ENCODE assay signal across 1 cellular context in the genomic region with DNA sequence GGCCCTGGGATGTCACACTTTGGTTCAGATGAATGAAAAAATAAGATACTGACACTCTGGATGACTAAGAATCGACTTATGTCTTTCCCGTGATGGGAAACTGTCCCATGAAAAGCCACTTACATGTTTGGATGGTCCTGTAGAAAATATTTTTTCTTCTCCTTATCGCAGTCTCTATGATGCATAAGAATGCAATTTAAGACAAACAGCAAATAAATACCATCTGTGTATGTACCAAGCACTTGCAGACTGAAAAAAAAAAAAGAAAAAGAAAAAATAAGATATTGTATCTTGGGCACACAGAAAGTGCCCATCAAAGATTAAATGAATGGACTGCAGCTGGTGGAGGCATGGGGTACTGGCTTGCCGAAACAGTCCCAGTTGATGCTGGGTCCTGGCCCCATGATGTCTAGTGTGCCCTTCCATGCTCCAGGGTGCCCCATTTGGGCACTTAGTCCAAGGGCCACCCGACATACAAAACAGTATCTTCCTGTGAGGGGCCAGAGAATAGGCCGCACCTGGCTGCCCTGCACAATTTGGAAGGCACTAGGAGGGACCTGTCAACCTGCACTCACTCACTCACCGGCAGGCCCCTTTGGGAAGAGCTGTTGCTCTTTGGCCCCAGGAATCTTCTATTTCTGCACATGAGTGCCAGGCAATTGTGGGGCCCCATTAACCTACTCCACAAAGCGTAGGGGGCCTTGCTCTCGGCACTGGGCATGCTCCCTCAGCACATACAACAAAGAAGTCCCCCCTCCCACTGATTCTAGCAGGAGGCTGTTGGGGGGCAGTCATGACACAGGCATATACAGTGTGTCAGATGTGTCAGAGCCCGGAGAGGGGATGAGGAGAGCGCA.
TF ChIP-seq lines count a peak whose summit lies in the region.

No MANE protein-coding gene starts in this region.

TF ChIP-seq in WTC11, 78 proteins besides CTCF, POLR2A, EP300 and RAD21 (continued from another document):
- TF ChIP-seq, protein P1, sequence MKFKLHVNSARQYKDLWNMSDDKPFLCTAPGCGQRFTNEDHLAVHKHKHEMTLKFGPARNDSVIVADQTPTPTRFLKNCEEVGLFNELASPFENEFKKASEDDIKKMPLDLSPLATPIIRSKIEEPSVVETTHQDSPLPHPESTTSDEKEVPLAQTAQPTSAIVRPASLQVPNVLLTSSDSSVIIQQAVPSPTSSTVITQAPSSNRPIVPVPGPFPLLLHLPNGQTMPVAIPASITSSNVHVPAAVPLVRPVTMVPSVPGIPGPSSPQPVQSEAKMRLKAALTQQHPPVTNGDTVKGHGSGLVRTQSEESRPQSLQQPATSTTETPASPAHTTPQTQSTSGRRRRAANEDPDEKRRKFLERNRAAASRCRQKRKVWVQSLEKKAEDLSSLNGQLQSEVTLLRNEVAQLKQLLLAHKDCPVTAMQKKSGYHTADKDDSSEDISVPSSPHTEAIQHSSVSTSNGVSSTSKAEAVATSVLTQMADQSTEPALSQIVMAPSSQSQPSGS (CRISPR knock-in tag; IDR thresholded peaks at IDR 0.05; ENCODE audit: borderline replicate concordance, low read depth) = no peak
- TF ChIP-seq FOXP1 (CRISPR knock-in tag; IDR thresholded peaks at IDR 0.05; ENCODE audit: borderline replicate concordance) = no peak
- TF ChIP-seq, protein P2, sequence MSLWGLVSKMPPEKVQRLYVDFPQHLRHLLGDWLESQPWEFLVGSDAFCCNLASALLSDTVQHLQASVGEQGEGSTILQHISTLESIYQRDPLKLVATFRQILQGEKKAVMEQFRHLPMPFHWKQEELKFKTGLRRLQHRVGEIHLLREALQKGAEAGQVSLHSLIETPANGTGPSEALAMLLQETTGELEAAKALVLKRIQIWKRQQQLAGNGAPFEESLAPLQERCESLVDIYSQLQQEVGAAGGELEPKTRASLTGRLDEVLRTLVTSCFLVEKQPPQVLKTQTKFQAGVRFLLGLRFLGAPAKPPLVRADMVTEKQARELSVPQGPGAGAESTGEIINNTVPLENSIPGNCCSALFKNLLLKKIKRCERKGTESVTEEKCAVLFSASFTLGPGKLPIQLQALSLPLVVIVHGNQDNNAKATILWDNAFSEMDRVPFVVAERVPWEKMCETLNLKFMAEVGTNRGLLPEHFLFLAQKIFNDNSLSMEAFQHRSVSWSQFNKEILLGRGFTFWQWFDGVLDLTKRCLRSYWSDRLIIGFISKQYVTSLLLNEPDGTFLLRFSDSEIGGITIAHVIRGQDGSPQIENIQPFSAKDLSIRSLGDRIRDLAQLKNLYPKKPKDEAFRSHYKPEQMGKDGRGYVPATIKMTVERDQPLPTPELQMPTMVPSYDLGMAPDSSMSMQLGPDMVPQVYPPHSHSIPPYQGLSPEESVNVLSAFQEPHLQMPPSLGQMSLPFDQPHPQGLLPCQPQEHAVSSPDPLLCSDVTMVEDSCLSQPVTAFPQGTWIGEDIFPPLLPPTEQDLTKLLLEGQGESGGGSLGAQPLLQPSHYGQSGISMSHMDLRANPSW (CRISPR knock-in tag; conservative IDR thresholded peaks at IDR 0.05; ENCODE audit: low read depth) = no peak
- TF ChIP-seq, protein P3, sequence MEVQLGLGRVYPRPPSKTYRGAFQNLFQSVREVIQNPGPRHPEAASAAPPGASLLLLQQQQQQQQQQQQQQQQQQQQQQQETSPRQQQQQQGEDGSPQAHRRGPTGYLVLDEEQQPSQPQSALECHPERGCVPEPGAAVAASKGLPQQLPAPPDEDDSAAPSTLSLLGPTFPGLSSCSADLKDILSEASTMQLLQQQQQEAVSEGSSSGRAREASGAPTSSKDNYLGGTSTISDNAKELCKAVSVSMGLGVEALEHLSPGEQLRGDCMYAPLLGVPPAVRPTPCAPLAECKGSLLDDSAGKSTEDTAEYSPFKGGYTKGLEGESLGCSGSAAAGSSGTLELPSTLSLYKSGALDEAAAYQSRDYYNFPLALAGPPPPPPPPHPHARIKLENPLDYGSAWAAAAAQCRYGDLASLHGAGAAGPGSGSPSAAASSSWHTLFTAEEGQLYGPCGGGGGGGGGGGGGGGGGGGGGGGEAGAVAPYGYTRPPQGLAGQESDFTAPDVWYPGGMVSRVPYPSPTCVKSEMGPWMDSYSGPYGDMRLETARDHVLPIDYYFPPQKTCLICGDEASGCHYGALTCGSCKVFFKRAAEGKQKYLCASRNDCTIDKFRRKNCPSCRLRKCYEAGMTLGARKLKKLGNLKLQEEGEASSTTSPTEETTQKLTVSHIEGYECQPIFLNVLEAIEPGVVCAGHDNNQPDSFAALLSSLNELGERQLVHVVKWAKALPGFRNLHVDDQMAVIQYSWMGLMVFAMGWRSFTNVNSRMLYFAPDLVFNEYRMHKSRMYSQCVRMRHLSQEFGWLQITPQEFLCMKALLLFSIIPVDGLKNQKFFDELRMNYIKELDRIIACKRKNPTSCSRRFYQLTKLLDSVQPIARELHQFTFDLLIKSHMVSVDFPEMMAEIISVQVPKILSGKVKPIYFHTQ (CRISPR knock-in tag; IDR thresholded peaks at IDR 0.05) = no peak
